Comparison of ENCODE assay signal across 8 cellular contexts in genomic region chrX:154762529-154763296, GRCh38. TPM values are rescaled to one million over a fixed set of nuclear protein-coding genes. Genes with fewer than 3 reads are reported as not detected.
DNase-seq lines count a peak whose midpoint lies in the region; ATAC-seq and TF ChIP-seq lines count a peak whose summit lies in the region.

Gene DKC1, plus strand, starts transcription at chrX:154762864. Its CDS starts 102 bp downstream, at chrX:154762966.

- TF ChIP-seq CTCF in vagina (IDR thresholded peaks at IDR 0.05): no peak

- no peaks in the 10 kb centered on the region for H3K27me3 Mint-ChIP-seq in T-helper 17 cell

- under 1% methylated on average over 80 of the region's 85 CpGs for WGBS in right cardiac atrium

- TF ChIP-seq POLR2A in GM15510 (IDR thresholded peaks at IDR 0.05; ENCODE audit: borderline replicate concordance, extremely low read depth, insufficient read length) (peak; percentile 70), vagina (IDR thresholded peaks at IDR 0.05) (no peak)

- H3K4me1 Mint-ChIP-seq in T-helper 17 cell: peaks cover 6% of the 10 kb centered on the region

- H3K27me3 ChIP-seq in right cardiac atrium (ENCODE audit: control insufficient read depth, insufficient read depth) (no peaks in the 10 kb centered on the region), vagina (no peaks in the 10 kb centered on the region)

- H3K27ac ChIP-seq in angular gyrus (ENCODE audit: low read depth, low read length): peak within 1 kb of the TSS; percentile 84
- H3K27ac ChIP-seq in right cardiac atrium (ENCODE audit: low read length): peak within 1 kb of the TSS; percentile 52
- H3K27ac ChIP-seq in vagina: peak within 1 kb of the TSS; percentile 63

- peak within 1 kb of the TSS; percentile 88 for H3K4me3 Mint-ChIP-seq in T-helper 17 cell

- DNase-seq in NCI-H1694 treated with DMSO at 0.1 percent for 48 hours (lab: John Stamatoyannopoulos, UW) (peak; percentile 94), T-helper 17 cell (peak; percentile 87 to 92 (median 90)), right cardiac atrium (peak; percentile 97 to 99 (median 99)), putamen (ENCODE audit: low spot score) (peak; percentile 92), vagina (ENCODE audit: extremely low spot score in 2 of 2) (peak in 1 of 2 donors; percentile 94)

- ATAC-seq in HG02885 (IDR thresholded peaks at IDR 0.05; ENCODE audit: poor library complexity, unreplicated experiment) (peak; percentile 87), T-helper 17 cell (peak; percentile 90), right cardiac atrium (peak; percentile 98 to 99)

- H3K27ac Mint-ChIP-seq in T-helper 17 cell: peak within 1 kb of the TSS; percentile 86

- H3K4me1 ChIP-seq in right cardiac atrium (ENCODE audit: control insufficient read depth, insufficient read depth, low read length) (peaks cover 2% of the 10 kb centered on the region), vagina (no peaks in the 10 kb centered on the region)

- no peaks in the 10 kb centered on the region for H3K9me3 ChIP-seq in T-helper 17 cell (ENCODE audit: control insufficient read depth, low read length, poor library complexity, severe bottlenecking)
- H3K9me3 ChIP-seq in right cardiac atrium (ENCODE audit: control insufficient read depth, low read length): no peaks in the 10 kb centered on the region
- H3K9me3 ChIP-seq in vagina: no peaks in the 10 kb centered on the region

- H3K36me3 Mint-ChIP-seq in T-helper 17 cell (ENCODE audit: low read depth): no peaks in the 10 kb centered on the region

- H3K36me3 ChIP-seq in vagina: peaks cover 0 to 17% of the 10 kb centered on the region in 2 donors

- intact Hi-C loops in right cardiac atrium (cut with DNase I) (no loop called here), vagina (cut with DNase I) (no loop called here)

- H3K4me3 ChIP-seq in right cardiac atrium (ENCODE audit: low read length) (peak within 1 kb of the TSS; percentile 42), vagina (peak within 1 kb of the TSS; percentile 50 to 60)

RNA-seq across cellular contexts. Expression of gene DKC1, which starts in this region (rescaled TPM):
- total RNA-seq in T-helper 17 cell (10 to 100 TPM; 46.6 to 60.7 TPM), right cardiac atrium (10 to 100 TPM; 18.7 to 27.0 (median 21.4) TPM), vagina (22.8 TPM)
- polyA plus RNA-seq in right cardiac atrium: 14.0 TPM
